Comparison of ENCODE assay signal across 18 cellular contexts in genomic region chr6:70724524-70724923, GRCh38. TPM values are rescaled to one million over a fixed set of nuclear protein-coding genes. Genes with fewer than 3 reads are reported as not detected.
DNase-seq lines count a peak whose midpoint lies in the region; ATAC-seq and TF ChIP-seq lines count a peak whose summit lies in the region.
"Had no signal": no experiment of that assay in that cellular context is flagged by ENCODE, and none has a peak within 500 bp of the region (broad histone marks: within the 10 kb centered on the region; RNA-seq: fewer than 3 reads in every experiment).

No MANE protein-coding gene starts in this region.

- DNase-seq in activated T-cell treated with anti-CD3 and anti-CD28 coated beads, Interleukin-2, amount 50 U/mL, for 24 hours, result no peak
- DNase-seq in activated T-cell treated with anti-CD3 and anti-CD28 coated beads, Interleukin-2, amount 50 U/mL, for 4 hours, result no peak
- no peak for DNase-seq in CD4-positive, alpha-beta memory T cell
- no peak for DNase-seq in activated CD8-positive, alpha-beta T cell treated with anti-CD3 and anti-CD28 coated beads, Interleukin-2, amount 10 ng/mL, durations not matched to agents 7 days and 5 days
- DNase-seq in naive thymus-derived CD4-positive, alpha-beta T cell, result peak in 1 of 9 donors; percentile 15
- DNase-seq in mucosa of descending colon (no peak), AG08395 (ENCODE audit: low spot score) (no peak), SW 1271 (lab: John Stamatoyannopoulos, UW) (no peak)
- DNase-seq: DND-41, GOT3, NCI-H1436, NCI-H2081 treated with DMSO at 0.1 percent for 48 hours, NCI-H524, Peyer's patch had no signal

- H3K4me3 ChIP-seq in CD4-positive, alpha-beta memory T cell (ENCODE audit: low read length in 2 of 2), result no peak overlapping the region
- no peak overlapping the region for H3K4me3 ChIP-seq in naive thymus-derived CD4-positive, alpha-beta T cell (ENCODE audit: low read length)
- H3K4me3 ChIP-seq in mucosa of descending colon, result no peak overlapping the region
- H3K4me3 ChIP-seq: A549, K562, Peyer's patch had no signal

- H3K27ac Mint-ChIP-seq in activated T-cell treated with anti-CD3 and anti-CD28 coated beads, Interleukin-2, amount 50 U/mL, for 24 hours, result peak overlapping the region; percentile 78
- peak overlapping the region in 5 of 7 donors; percentile 22 to 62 (median 32) for H3K27ac Mint-ChIP-seq in CD4-positive, alpha-beta memory T cell
- no peak overlapping the region for H3K27ac Mint-ChIP-seq in activated CD8-positive, alpha-beta T cell treated with anti-CD3 and anti-CD28 coated beads, Interleukin-2, amount 10 ng/mL, durations not matched to agents 7 days and 5 days
- peak overlapping the region in 4 of 9 donors; percentile 8 to 71 (median 56) for H3K27ac Mint-ChIP-seq in naive thymus-derived CD4-positive, alpha-beta T cell
- H3K27ac Mint-ChIP-seq: CD14-positive monocyte had no signal

- no peaks in the 10 kb centered on the region for H3K27me3 Mint-ChIP-seq in activated T-cell treated with anti-CD3 and anti-CD28 coated beads, Interleukin-2, amount 50 U/mL, for 24 hours
- no peaks in the 10 kb centered on the region for H3K27me3 Mint-ChIP-seq in activated T-cell treated with anti-CD3 and anti-CD28 coated beads, Interleukin-2, amount 50 U/mL, for 4 hours (ENCODE audit: low read depth)
- no peaks in the 10 kb centered on the region for H3K27me3 Mint-ChIP-seq in CD4-positive, alpha-beta memory T cell
- no peaks in the 10 kb centered on the region for H3K27me3 Mint-ChIP-seq in activated CD8-positive, alpha-beta T cell treated with anti-CD3 and anti-CD28 coated beads, Interleukin-2, amount 10 ng/mL, durations not matched to agents 7 days and 5 days (ENCODE audit: low read depth)
- no peaks in the 10 kb centered on the region for H3K27me3 Mint-ChIP-seq in naive thymus-derived CD4-positive, alpha-beta T cell

- H3K4me1 Mint-ChIP-seq in activated T-cell treated with anti-CD3 and anti-CD28 coated beads, Interleukin-2, amount 50 U/mL, for 24 hours (ENCODE audit: low read depth), result peaks cover 58% of the 10 kb centered on the region
- H3K4me1 Mint-ChIP-seq in activated T-cell treated with anti-CD3 and anti-CD28 coated beads, Interleukin-2, amount 50 U/mL, for 4 hours (ENCODE audit: low read depth), result peaks cover 42% of the 10 kb centered on the region
- H3K4me1 Mint-ChIP-seq in CD4-positive, alpha-beta memory T cell, result peaks cover 36 to 73% (median 54%) of the 10 kb centered on the region in 4 donors
- H3K4me1 Mint-ChIP-seq in activated CD8-positive, alpha-beta T cell treated with anti-CD3 and anti-CD28 coated beads, Interleukin-2, amount 10 ng/mL, durations not matched to agents 7 days and 5 days (ENCODE audit: low read depth), result peaks cover 10% of the 10 kb centered on the region
- peaks cover 11 to 87% (median 58%) of the 10 kb centered on the region in 7 donors for H3K4me1 Mint-ChIP-seq in naive thymus-derived CD4-positive, alpha-beta T cell

- no peaks in the 10 kb centered on the region for H3K9me3 Mint-ChIP-seq in activated T-cell treated with anti-CD3 and anti-CD28 coated beads, Interleukin-2, amount 50 U/mL, for 24 hours
- H3K9me3 Mint-ChIP-seq in activated T-cell treated with anti-CD3 and anti-CD28 coated beads, Interleukin-2, amount 50 U/mL, for 4 hours, result no peaks in the 10 kb centered on the region
- H3K9me3 Mint-ChIP-seq in CD4-positive, alpha-beta memory T cell, result no peaks in the 10 kb centered on the region
- H3K9me3 Mint-ChIP-seq in activated CD8-positive, alpha-beta T cell treated with anti-CD3 and anti-CD28 coated beads, Interleukin-2, amount 10 ng/mL, durations not matched to agents 7 days and 5 days (ENCODE audit: insufficient read depth), result no peaks in the 10 kb centered on the region
- no peaks in the 10 kb centered on the region for H3K9me3 Mint-ChIP-seq in naive thymus-derived CD4-positive, alpha-beta T cell

- CTCF ChIA-PET in CD4-positive, alpha-beta memory T cell (lab: Charles Lee; ENCODE audit: partially characterized antibody), result interaction anchor here (1.0 to 1.2 kb wide), 2 partner anchors 21 to 159 kb away, joined by 3 read pairs; no protein-coding TSS in a partner anchor
- CTCF ChIA-PET in activated CD8-positive, alpha-beta T cell treated with anti-CD3 and anti-CD28 coated beads, Interleukin-2, amount 10 ng/mL, durations not matched to agents 7 days and 5 days (lab: Charles Lee), result no interaction called here
- CTCF ChIA-PET in naive thymus-derived CD4-positive, alpha-beta T cell (lab: Charles Lee), result no interaction called here

- POLR2A ChIA-PET in CD4-positive, alpha-beta memory T cell (lab: Charles Lee; ENCODE audit: partially characterized antibody), result no interaction called here
- POLR2A ChIA-PET in activated CD8-positive, alpha-beta T cell treated with anti-CD3 and anti-CD28 coated beads, Interleukin-2, amount 10 ng/mL, durations not matched to agents 7 days and 5 days (lab: Charles Lee), result no interaction called here
- POLR2A ChIA-PET in naive thymus-derived CD4-positive, alpha-beta T cell (lab: Charles Lee), result no interaction called here

- peaks cover 13% of the 10 kb centered on the region for H3K36me3 Mint-ChIP-seq in activated T-cell treated with anti-CD3 and anti-CD28 coated beads, Interleukin-2, amount 50 U/mL, for 24 hours (ENCODE audit: low read depth)
- peaks cover 11% of the 10 kb centered on the region for H3K36me3 Mint-ChIP-seq in activated T-cell treated with anti-CD3 and anti-CD28 coated beads, Interleukin-2, amount 50 U/mL, for 4 hours (ENCODE audit: insufficient read depth)
- peaks cover 3 to 8% of the 10 kb centered on the region in 2 donors for H3K36me3 Mint-ChIP-seq in CD4-positive, alpha-beta memory T cell
- peaks cover 12% of the 10 kb centered on the region for H3K36me3 Mint-ChIP-seq in activated CD8-positive, alpha-beta T cell treated with anti-CD3 and anti-CD28 coated beads, Interleukin-2, amount 10 ng/mL, durations not matched to agents 7 days and 5 days (ENCODE audit: low read depth)
- peaks cover 0 to 27% (median 12%) of the 10 kb centered on the region in 5 donors for H3K36me3 Mint-ChIP-seq in naive thymus-derived CD4-positive, alpha-beta T cell

- H3K9me3 ChIP-seq in CD4-positive, alpha-beta memory T cell (ENCODE audit: control insufficient read depth in 1 of 2, low read length in 2 of 2), result no peaks in the 10 kb centered on the region
- no peaks in the 10 kb centered on the region for H3K9me3 ChIP-seq in naive thymus-derived CD4-positive, alpha-beta T cell (ENCODE audit: control insufficient read depth in 2 of 3, low read length in 3 of 3)
- no peaks in the 10 kb centered on the region for H3K9me3 ChIP-seq in mucosa of descending colon
- H3K9me3 ChIP-seq: A549, Peyer's patch had no signal

- H3K36me3 ChIP-seq in CD4-positive, alpha-beta memory T cell (ENCODE audit: insufficient read depth, low read length), result no peaks in the 10 kb centered on the region
- H3K36me3 ChIP-seq in naive thymus-derived CD4-positive, alpha-beta T cell (ENCODE audit: control insufficient read depth in 2 of 3, insufficient read depth in 3 of 3, low read length in 3 of 3), result no peaks in the 10 kb centered on the region
- no peaks in the 10 kb centered on the region for H3K36me3 ChIP-seq in mucosa of descending colon (ENCODE audit: low read depth)
- H3K36me3 ChIP-seq: Peyer's patch had no signal

- H3K4me3 Mint-ChIP-seq in activated T-cell treated with anti-CD3 and anti-CD28 coated beads, Interleukin-2, amount 50 U/mL, for 24 hours, result peak overlapping the region; percentile 34
- no peak overlapping the region for H3K4me3 Mint-ChIP-seq in activated T-cell treated with anti-CD3 and anti-CD28 coated beads, Interleukin-2, amount 50 U/mL, for 4 hours
- peak overlapping the region in 6 of 8 donors; percentile 49 to 76 (median 66) for H3K4me3 Mint-ChIP-seq in CD4-positive, alpha-beta memory T cell
- no peak overlapping the region for H3K4me3 Mint-ChIP-seq in activated CD8-positive, alpha-beta T cell treated with anti-CD3 and anti-CD28 coated beads, Interleukin-2, amount 10 ng/mL, durations not matched to agents 7 days and 5 days
- peak overlapping the region in 7 of 10 donors; percentile 27 to 54 (median 49) for H3K4me3 Mint-ChIP-seq in naive thymus-derived CD4-positive, alpha-beta T cell
- H3K4me3 Mint-ChIP-seq: CD14-positive monocyte had no signal

- no peak for TF ChIP-seq CTCF in mucosa of descending colon (IDR thresholded peaks at IDR 0.05)

- no peaks in the 10 kb centered on the region for H3K27me3 ChIP-seq in CD4-positive, alpha-beta memory T cell (ENCODE audit: insufficient read depth, low read length)
- no peaks in the 10 kb centered on the region for H3K27me3 ChIP-seq in naive thymus-derived CD4-positive, alpha-beta T cell (ENCODE audit: control insufficient read depth in 2 of 2, insufficient read depth in 2 of 2, low read length in 2 of 2)
- H3K27me3 ChIP-seq: Peyer's patch had no signal

- no peak overlapping the region for H3K27ac ChIP-seq in CD4-positive, alpha-beta memory T cell (ENCODE audit: low read depth, low read length)
- H3K27ac ChIP-seq in naive thymus-derived CD4-positive, alpha-beta T cell (ENCODE audit: low read depth, low read length), result no peak overlapping the region
- H3K27ac ChIP-seq: A549, HL-60, Peyer's patch had no signal

- intact Hi-C loops in CD4-positive, alpha-beta memory T cell (cut with micrococcal nuclease), result no loop called here
- intact Hi-C loops in naive thymus-derived CD4-positive, alpha-beta T cell (cut with micrococcal nuclease), result no loop called here
- intact Hi-C loops in mucosa of descending colon (cut with DNase I, micrococcal nuclease), result no loop called here

- ATAC-seq in activated T-cell treated with anti-CD3 and anti-CD28 coated beads, Interleukin-2, amount 50 U/mL, for 4 hours, result no peak
- ATAC-seq in activated CD8-positive, alpha-beta T cell treated with anti-CD3 and anti-CD28 coated beads, Interleukin-2, amount 10 ng/mL, durations not matched to agents 7 days and 5 days, result peak; percentile 36
- no peak for ATAC-seq in naive thymus-derived CD4-positive, alpha-beta T cell
- ATAC-seq in mucosa of descending colon, result no peak
- ATAC-seq: A549, K562 had no signal

- H3K4me1 ChIP-seq in CD4-positive, alpha-beta memory T cell (ENCODE audit: insufficient read depth, low read length), result peaks cover 38% of the 10 kb centered on the region
- no peaks in the 10 kb centered on the region for H3K4me1 ChIP-seq in naive thymus-derived CD4-positive, alpha-beta T cell (ENCODE audit: control insufficient read depth in 2 of 2, insufficient read depth in 2 of 2, low read length in 2 of 2)
- H3K4me1 ChIP-seq in mucosa of descending colon (ENCODE audit: low read depth), result no peaks in the 10 kb centered on the region
- H3K4me1 ChIP-seq: A549, Peyer's patch had no signal

RNA-seq across cellular contexts. Expression of gene SMAP1, which starts 56.8 kb away (rescaled TPM):
- 10 to 100 TPM; 21.1 to 23.2 (median 22.6) TPM for total RNA-seq in activated T-cell treated with anti-CD3 and anti-CD28 coated beads, Interleukin-2, amount 50 U/mL, for 4 hours
- total RNA-seq in CD4-positive, alpha-beta memory T cell, result 10 to 100 TPM; 25.5 to 29.7 TPM
- 10 to 100 TPM; 27.0 to 38.4 TPM for polyA plus RNA-seq in CD4-positive, alpha-beta memory T cell
- 10 to 100 TPM; 36.3 to 38.7 TPM for total RNA-seq in activated CD8-positive, alpha-beta T cell treated with anti-CD3 and anti-CD28 coated beads, Interleukin-2, amount 10 ng/mL, durations not matched to agents 7 days and 5 days
- 10 to 100 TPM; 18.7 to 45.7 (median 20.8) TPM for total RNA-seq in naive thymus-derived CD4-positive, alpha-beta T cell
- 10 to 100 TPM; 11.3 to 17.6 TPM for polyA plus RNA-seq in naive thymus-derived CD4-positive, alpha-beta T cell
- total RNA-seq in mucosa of descending colon, result 10 to 100 TPM; 34.3 to 48.8 (median 47.3) TPM

Comparison
In these comparisons a context has a peak if more than half of its experiments do, and no peak if none do; other contexts are left out.
1. H3K4me3 Mint-ChIP-seq: peak in activated T-cell treated with anti-CD3 and anti-CD28 coated beads, Interleukin-2, amount 50 U/mL, for 24 hours (single experiment), CD4-positive, alpha-beta memory T cell (6 of 8) and naive thymus-derived CD4-positive, alpha-beta T cell (7 of 10); none in activated T-cell treated with anti-CD3 and anti-CD28 coated beads, Interleukin-2, amount 50 U/mL, for 4 hours (single experiment) and activated CD8-positive, alpha-beta T cell treated with anti-CD3 and anti-CD28 coated beads, Interleukin-2, amount 10 ng/mL, durations not matched to agents 7 days and 5 days (single experiment).